In genomic region chrX:153692003-153692402, GRCh38 we compare ENCODE assay signal across 24 cellular contexts. TPM values are rescaled to one million over a fixed set of nuclear protein-coding genes. Genes with fewer than 3 reads are reported as not detected.
"Had no signal": no experiment of that assay in that cellular context is flagged by ENCODE, and none has a peak within 500 bp of the region (broad histone marks: within the 10 kb centered on the region; RNA-seq: fewer than 3 reads in every experiment).

No MANE protein-coding gene starts in this region.

- FAIRE-seq: RCC 7860 had no signal

- H3K4me3 ChIP-seq: adrenal gland, breast epithelium had no signal

- H3K27me3 ChIP-seq: adrenal gland had no signal

- H3K4me1 ChIP-seq: adrenal gland, breast epithelium had no signal

- DNase-seq: activated CD4-positive, alpha-beta T cell treated with anti-CD3 and anti-CD28 coated beads for 4 hours; activated CD8-positive, alpha-beta memory T cell treated with anti-CD3 and anti-CD28 coated beads, Interleukin-2, amount 50 U/mL, for 4 hours; activated CD8-positive, alpha-beta T cell treated with anti-CD3 and anti-CD28 coated beads for 36 hours; activated gamma-delta T cell treated with Interleukin-2 at 50 U/mL for 16 hours; activated naive CD4-positive, alpha-beta T cell treated with anti-CD3 and anti-CD28 coated beads, Interleukin-2, amount 50 U/mL, for 16 hours; activated naive CD8-positive, alpha-beta T cell treated with anti-CD3 and anti-CD28 coated beads, Interleukin-2, amount 10 ng/mL, durations not matched to agents 7 days and 5 days; activated T-cell treated with anti-CD3 and anti-CD28 coated beads, Interleukin-2, amount 50 U/mL, for 72 hours; aorta; caudate nucleus; KG1; NCI-H1048; NCI-H1694; NCI-H2029; NCI-H2107; NCI-H226; NCI-H526; NCI-H774; SHP77 treated with DMSO at 0.1 percent for 48 hours had no signal

- ATAC-seq: activated CD4-positive, CD25-positive, alpha-beta regulatory T cell treated with anti-CD3 and anti-CD28 coated beads, Interleukin-2, amount 50 U/mL, for 24 hours; activated CD8-positive, alpha-beta T cell treated with anti-CD3 and anti-CD28 coated beads for 36 hours; activated T-cell treated with anti-CD3 and anti-CD28 coated beads, Interleukin-2, amount 50 U/mL, for 72 hours had no signal

- H3K36me3 ChIP-seq: adrenal gland, breast epithelium had no signal

- H3K27ac ChIP-seq: adrenal gland, breast epithelium had no signal

- H3K9me3 ChIP-seq: adrenal gland, breast epithelium had no signal

RNA-seq across cellular contexts. Expression of gene PNCK, which starts 18.4 kb away (rescaled TPM):
- total RNA-seq: LHCN-M2, M059J had no signal

RNA-seq across cellular contexts. Expression of gene DUSP9, which starts 45.0 kb away (rescaled TPM):
- total RNA-seq: activated naive CD8-positive, alpha-beta T cell treated with anti-CD3 and anti-CD28 coated beads, Interleukin-2, amount 10 ng/mL, durations not matched to agents 7 days and 5 days; activated T-cell treated with anti-CD3 and anti-CD28 coated beads, Interleukin-2, amount 50 U/mL, for 72 hours; aorta; LHCN-M2 had no signal
- polyA plus RNA-seq: adrenal gland, aorta had no signal
